7 cellular contexts compared by ENCODE assay signal in genomic region chr20:844473-845225, GRCh38. TPM values are rescaled to one million over a fixed set of nuclear protein-coding genes. Genes with fewer than 3 reads are reported as not detected.
A peak's percentile ranks its signal among the peaks of the same experiment; 100 is the strongest.
DNase-seq lines count a peak whose midpoint lies in the region; ATAC-seq and TF ChIP-seq lines count a peak whose summit lies in the region.

No MANE protein-coding gene starts in this region.

- H3K27ac Mint-ChIP-seq in activated B cell treated with CpG ODN at 0.5 μM for 24 hours: peak overlapping the region; percentile 41

- DNase-seq in NCI-H2107 (lab: John Stamatoyannopoulos, UW): peak; percentile 45
- peak; percentile 64 for DNase-seq in activated B cell treated with CpG ODN at 0.5 μM for 24 hours
- DNase-seq in cardiac fibroblast (ENCODE audit: low read depth in 2 of 2): peak; percentile 91 to 95
- DNase-seq in iris pigment epithelial cell (ENCODE audit: low read depth): peak; percentile 94
- peak; percentile 75 to 89 for DNase-seq in stimulated activated CD4-positive, alpha-beta T cell treated with anti-CD3 and anti-CD28 coated beads, Interleukin-12 subunit alpha, Interleukin-12 subunit beta, amount 100 ng/mL, for 24 hours (ENCODE audit: low read depth in 2 of 2)

- peak; percentile 66 for ATAC-seq in GM18508 (IDR thresholded peaks at IDR 0.05; ENCODE audit: insufficient read depth, unreplicated experiment)
- peak; percentile 87 for ATAC-seq in HG02973 (IDR thresholded peaks at IDR 0.05; ENCODE audit: unreplicated experiment)
- ATAC-seq in activated B cell treated with CpG ODN at 0.5 μM for 24 hours (ENCODE audit: low read depth): peak; percentile 98

- TF ChIP-seq CTCF in activated B cell treated with CpG ODN at 0.5 μM for 24 hours (IDR thresholded peaks at IDR 0.05): no peak
- no peak for TF ChIP-seq CTCF in cardiac fibroblast (IDR thresholded peaks at IDR 0.05; ENCODE audit: low read depth, low read length)

- H3K4me1 Mint-ChIP-seq in activated B cell treated with CpG ODN at 0.5 μM for 24 hours: peaks cover 55% of the 10 kb centered on the region

- intact Hi-C loops in activated B cell treated with CpG ODN at 0.5 μM for 24 hours (cut with micrococcal nuclease): loop anchor here (1.0 to 10.0 kb wide), 5 partner anchors 11 to 550 kb away; partner anchors contain the start of genes FAM110A, FKBP1A, PSMF1 and RAD21L1

- CTCF ChIA-PET in activated B cell treated with CpG ODN at 0.5 μM for 24 hours (lab: Charles Lee): no interaction called here

- no peaks in the 10 kb centered on the region for H3K27me3 Mint-ChIP-seq in activated B cell treated with CpG ODN at 0.5 μM for 24 hours

- POLR2A ChIA-PET in activated B cell treated with CpG ODN at 0.5 μM for 24 hours (lab: Charles Lee): interaction anchor here (0.6 to 7.1 kb wide), 5 partner anchors 9 to 483 kb away, joined by 3 to 50 read pairs (median 4); partner anchors contain the start of gene FAM110A

- peak overlapping the region; percentile 42 for H3K4me3 ChIP-seq in cardiac fibroblast (replicated peaks in 1 of 2; ENCODE audit: low read depth in 2 of 2, low read length in 2 of 2)

- peaks cover 2% of the 10 kb centered on the region for H3K36me3 Mint-ChIP-seq in activated B cell treated with CpG ODN at 0.5 μM for 24 hours (ENCODE audit: low read depth)

- peak overlapping the region; percentile 87 for H3K4me3 Mint-ChIP-seq in activated B cell treated with CpG ODN at 0.5 μM for 24 hours

- H3K9me3 Mint-ChIP-seq in activated B cell treated with CpG ODN at 0.5 μM for 24 hours: no peaks in the 10 kb centered on the region

RNA-seq across cellular contexts. Expression of gene FAM110A, which starts 11.1 kb away (rescaled TPM):
- 9.2 and 11.0 TPM in 2 replicates for total RNA-seq in activated B cell treated with CpG ODN at 0.5 μM for 24 hours

Comparison
In these comparisons a context has a peak if more than half of its experiments do, and no peak if none do; other contexts are left out.
1. Peak in every context shown above with its lines: DNase-seq, ATAC-seq and H3K4me3 ChIP-seq.